1 cellular context compared by ENCODE assay signal in the genomic region with DNA sequence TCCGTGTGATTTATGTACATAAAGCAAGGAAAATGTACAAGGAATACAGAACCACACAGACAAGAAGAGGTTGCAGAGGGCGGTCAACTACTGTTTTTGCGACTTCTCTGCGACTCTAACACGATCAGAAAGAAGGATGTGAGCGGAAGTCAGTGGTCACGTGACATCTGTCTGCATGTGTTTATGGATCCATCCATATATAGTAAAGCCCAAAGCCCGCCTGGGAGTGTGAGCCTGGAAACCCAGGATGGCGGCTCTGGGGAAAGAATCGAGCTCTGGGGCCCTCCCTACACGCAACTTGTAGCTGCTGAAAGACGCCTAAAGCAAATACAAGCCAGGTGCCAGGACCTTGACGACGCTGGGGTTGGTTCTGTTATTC.
A peak's percentile ranks its signal among the peaks of the same experiment; 100 is the strongest.
TF ChIP-seq lines count a peak whose summit lies in the region.

No MANE protein-coding gene starts in this region.

TF ChIP-seq in GM12878, 131 proteins besides CTCF, POLR2A, EP300 and RAD21 (continued from another document):
- TF ChIP-seq, protein P1, sequence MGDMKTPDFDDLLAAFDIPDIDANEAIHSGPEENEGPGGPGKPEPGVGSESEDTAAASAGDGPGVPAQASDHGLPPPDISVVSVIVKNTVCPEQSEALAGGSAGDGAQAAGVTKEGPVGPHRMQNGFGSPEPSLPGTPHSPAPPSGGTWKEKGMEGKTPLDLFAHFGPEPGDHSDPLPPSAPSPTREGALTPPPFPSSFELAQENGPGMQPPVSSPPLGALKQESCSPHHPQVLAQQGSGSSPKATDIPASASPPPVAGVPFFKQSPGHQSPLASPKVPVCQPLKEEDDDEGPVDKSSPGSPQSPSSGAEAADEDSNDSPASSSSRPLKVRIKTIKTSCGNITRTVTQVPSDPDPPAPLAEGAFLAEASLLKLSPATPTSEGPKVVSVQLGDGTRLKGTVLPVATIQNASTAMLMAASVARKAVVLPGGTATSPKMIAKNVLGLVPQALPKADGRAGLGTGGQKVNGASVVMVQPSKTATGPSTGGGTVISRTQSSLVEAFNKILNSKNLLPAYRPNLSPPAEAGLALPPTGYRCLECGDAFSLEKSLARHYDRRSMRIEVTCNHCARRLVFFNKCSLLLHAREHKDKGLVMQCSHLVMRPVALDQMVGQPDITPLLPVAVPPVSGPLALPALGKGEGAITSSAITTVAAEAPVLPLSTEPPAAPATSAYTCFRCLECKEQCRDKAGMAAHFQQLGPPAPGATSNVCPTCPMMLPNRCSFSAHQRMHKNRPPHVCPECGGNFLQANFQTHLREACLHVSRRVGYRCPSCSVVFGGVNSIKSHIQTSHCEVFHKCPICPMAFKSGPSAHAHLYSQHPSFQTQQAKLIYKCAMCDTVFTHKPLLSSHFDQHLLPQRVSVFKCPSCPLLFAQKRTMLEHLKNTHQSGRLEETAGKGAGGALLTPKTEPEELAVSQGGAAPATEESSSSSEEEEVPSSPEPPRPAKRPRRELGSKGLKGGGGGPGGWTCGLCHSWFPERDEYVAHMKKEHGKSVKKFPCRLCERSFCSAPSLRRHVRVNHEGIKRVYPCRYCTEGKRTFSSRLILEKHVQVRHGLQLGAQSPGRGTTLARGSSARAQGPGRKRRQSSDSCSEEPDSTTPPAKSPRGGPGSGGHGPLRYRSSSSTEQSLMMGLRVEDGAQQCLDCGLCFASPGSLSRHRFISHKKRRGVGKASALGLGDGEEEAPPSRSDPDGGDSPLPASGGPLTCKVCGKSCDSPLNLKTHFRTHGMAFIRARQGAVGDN (IDR thresholded peaks at IDR 0.05) = no peak
- peak; percentile 71; the same call in 1 of the 2 replicates for TF ChIP-seq RAD51 (IDR thresholded peaks at IDR 0.05)
- no peak for TF ChIP-seq MTA3 (IDR thresholded peaks at IDR 0.05; ENCODE audit: borderline replicate concordance, low read length)
- no peak for TF ChIP-seq SIN3A (IDR thresholded peaks at IDR 0.05; ENCODE audit: low read depth, low read length)
- no peak for TF ChIP-seq SREBF1 (IDR thresholded peaks at IDR 0.05; ENCODE audit: low read length)
- TF ChIP-seq ZNF24 (IDR thresholded peaks at IDR 0.05) = no peak
